In the genomic region with DNA sequence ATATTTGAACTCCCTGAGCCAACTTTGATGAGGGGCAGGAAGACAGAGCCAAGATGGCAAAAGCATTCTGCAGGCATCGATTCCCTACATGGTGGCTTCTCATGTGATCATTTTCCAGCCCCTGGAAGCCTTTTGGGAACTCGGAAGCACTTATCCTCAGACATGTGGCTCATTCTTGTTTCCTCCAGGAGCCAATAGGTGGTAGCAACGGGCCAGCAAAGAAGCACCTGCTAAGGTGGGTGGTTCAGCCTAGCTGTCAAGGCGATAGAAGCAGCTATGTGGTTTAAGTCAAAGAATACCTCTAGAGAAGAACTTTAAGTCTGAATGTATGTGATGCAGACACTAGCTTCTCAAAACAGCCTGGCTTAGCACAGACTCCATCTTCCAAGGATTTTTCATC, we compare ENCODE assay signal across 10 cellular contexts.
DNase-seq lines count a peak whose midpoint lies in the region; ATAC-seq and TF ChIP-seq lines count a peak whose summit lies in the region.
"Had no signal": no experiment of that assay in that cellular context is flagged by ENCODE, and none has a peak within 500 bp of the region (broad histone marks: within the 10 kb centered on the region; RNA-seq: fewer than 3 reads in every experiment).

No MANE protein-coding gene starts in this region.

- no peaks in the 10 kb centered on the region for H3K4me1 Mint-ChIP-seq in neural progenitor cell

- TF ChIP-seq CTCF in neural progenitor cell (IDR thresholded peaks at IDR 0.05) (peak; percentile 63), esophagus squamous epithelium (IDR thresholded peaks at IDR 0.05) (peak in 3 of 6 experiments; percentile 13 to 17 (median 17))

- H3K4me2 ChIP-seq in neural progenitor cell = no peak overlapping the region

- H3F3A ChIP-seq in neural progenitor cell (ENCODE audit: low read depth) = no peaks in the 10 kb centered on the region

- H3K27me3 ChIP-seq in neural progenitor cell (peaks cover 26% of the 10 kb centered on the region), esophagus squamous epithelium (no peaks in the 10 kb centered on the region)
- H3K27me3 ChIP-seq: heart left ventricle had no signal

- no peaks in the 10 kb centered on the region for H4K20me1 ChIP-seq in neural progenitor cell (ENCODE audit: low read depth)

- H3K4me3 ChIP-seq in neural progenitor cell (no peak overlapping the region), esophagus squamous epithelium (no peak overlapping the region)
- H3K4me3 ChIP-seq: heart left ventricle had no signal

- peaks cover 2% of the 10 kb centered on the region for H3K27me3 Mint-ChIP-seq in neural progenitor cell (ENCODE audit: insufficient read depth, low read depth)

- no peak for ATAC-seq in GM21528 (IDR thresholded peaks at IDR 0.05; ENCODE audit: low FRiP score, unreplicated experiment)
- ATAC-seq in GM18519 (IDR thresholded peaks at IDR 0.05; ENCODE audit: low FRiP score, unreplicated experiment) = no peak
- ATAC-seq: heart left ventricle had no signal

- H3K79me2 ChIP-seq in neural progenitor cell (ENCODE audit: low read depth) = no peaks in the 10 kb centered on the region

- intact Hi-C loops in esophagus squamous epithelium (cut with DNase I) = no loop called here

- H3K27ac ChIP-seq in neural progenitor cell (no peak overlapping the region), esophagus squamous epithelium (no peak overlapping the region)
- H3K27ac ChIP-seq: heart left ventricle had no signal

- H2AFZ ChIP-seq in neural progenitor cell (replicated peaks) = no peak overlapping the region

- no peaks in the 10 kb centered on the region for H3K9me3 Mint-ChIP-seq in neural progenitor cell

- H3K36me3 Mint-ChIP-seq in neural progenitor cell = no peaks in the 10 kb centered on the region

- H3K4me3 Mint-ChIP-seq in neural progenitor cell = no peak overlapping the region

- no peaks in the 10 kb centered on the region for H3K36me3 ChIP-seq in neural progenitor cell
- no peaks in the 10 kb centered on the region for H3K36me3 ChIP-seq in esophagus squamous epithelium
- H3K36me3 ChIP-seq: heart left ventricle had no signal

- no peaks in the 10 kb centered on the region for H3K9me3 ChIP-seq in neural progenitor cell (ENCODE audit: low read depth)
- peaks cover 0 to 5% (median 0%) of the 10 kb centered on the region in 3 donors for H3K9me3 ChIP-seq in esophagus squamous epithelium

- no peak overlapping the region for H3K27ac Mint-ChIP-seq in neural progenitor cell

- DNase-seq in NCI-H524 (lab: John Stamatoyannopoulos, UW) (peak; percentile 30 to 55), NCI-H524 treated with DMSO at 0.1 percent for 48 hours (lab: John Stamatoyannopoulos, UW) (no peak), NCI-H1092 treated with DMSO at 0.1 percent for 48 hours (lab: John Stamatoyannopoulos, UW) (peak; percentile 29), SHP77 (lab: John Stamatoyannopoulos, UW) (peak; percentile 71 to 79), neural progenitor cell (ENCODE audit: low spot score) (peak; percentile 64), esophagus squamous epithelium (lab: John Stamatoyannopoulos, UW) (no peak)
- DNase-seq: heart left ventricle, T-helper 1 cell had no signal

- no peak overlapping the region for H3K9ac ChIP-seq in neural progenitor cell

- TF ChIP-seq POLR2A in esophagus squamous epithelium (IDR thresholded peaks at IDR 0.05) = no peak

- H3K4me1 ChIP-seq in neural progenitor cell = no peaks in the 10 kb centered on the region
- H3K4me1 ChIP-seq in esophagus squamous epithelium = no peaks in the 10 kb centered on the region
- H3K4me1 ChIP-seq: heart left ventricle had no signal

- 20 to 25% methylated on average over 3 to 4 of the region's 4 CpGs for WGBS in esophagus squamous epithelium, 2 donors

Comparison
In these comparisons a context has a peak if more than half of its experiments do, and no peak if none do; other contexts are left out.
1. DNase-seq: peak in NCI-H524 (2 of 2), NCI-H1092 treated with DMSO at 0.1 percent for 48 hours (single experiment), SHP77 (2 of 2) and neural progenitor cell (single experiment); none in NCI-H524 treated with DMSO at 0.1 percent for 48 hours (single experiment) and esophagus squamous epithelium (single experiment).